Comparison of ENCODE assay signal across 32 cellular contexts in the genomic region with DNA sequence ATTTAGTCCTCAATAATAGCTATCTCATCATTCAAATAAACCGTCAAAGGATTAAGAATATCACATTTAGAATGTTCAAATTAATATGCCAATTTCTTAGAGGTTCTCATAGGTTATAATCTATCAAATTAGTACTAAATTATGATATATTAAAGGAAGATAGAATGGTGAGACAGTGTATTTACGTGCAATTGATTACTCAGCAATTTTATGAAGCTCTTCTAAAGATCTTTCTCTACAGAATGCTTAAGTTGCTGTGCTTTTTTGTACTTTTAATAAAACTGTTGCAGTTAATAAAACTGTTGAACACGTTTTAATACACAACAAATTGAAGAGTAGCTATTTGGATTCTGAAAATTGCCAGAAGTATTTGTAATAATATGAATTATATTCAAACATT.
"Had no signal": no experiment of that assay in that cellular context is flagged by ENCODE, and none has a peak within 500 bp of the region (broad histone marks: within the 10 kb centered on the region; RNA-seq: fewer than 3 reads in every experiment).

No MANE protein-coding gene starts in this region.

- ATAC-seq: activated CD8-positive, alpha-beta T cell treated with anti-CD3 and anti-CD28 coated beads for 36 hours; activated naive CD4-positive, alpha-beta T cell treated with anti-CD3 and anti-CD28 coated beads, Interleukin-2, amount 50 U/mL, for 72 hours; activated T-cell treated with anti-CD3 and anti-CD28 coated beads, Interleukin-2, amount 50 U/mL, for 4 hours; activated T-cell treated with anti-CD3 and anti-CD28 coated beads, Interleukin-2, amount 50 U/mL, for 72 hours; activated T-helper 17 cell treated with anti-CD3 and anti-CD28 coated beads, Interleukin-2, amount 50 U/mL, for 72 hours; body of pancreas had no signal

- H3K27me3 ChIP-seq: adrenal gland, body of pancreas, brain microvascular endothelial cell, breast epithelium had no signal

- FAIRE-seq: astrocyte had no signal

- H3K9me3 ChIP-seq: breast epithelium had no signal

- DNase-seq: activated B cell treated with CpG ODN at 0.5 μM for 24 hours; activated CD4-positive, alpha-beta memory T cell treated with anti-CD3 and anti-CD28 coated beads for 36 hours; activated CD4-positive, alpha-beta T cell treated with anti-CD3 and anti-CD28 coated beads for 4 hours; activated CD4-positive, alpha-beta T cell treated with anti-CD3 and anti-CD28 coated beads, Interleukin-2, amount 10 ng/mL, durations not matched to agents 24 days and 14 days; activated CD4-positive, alpha-beta T cell treated with anti-CD3 and anti-CD28 coated beads, Interleukin-2, amount 50 U/mL, for 1 hour; activated CD4-positive, alpha-beta T cell treated with anti-CD3 and anti-CD28 coated beads, Interleukin-2, amount 50 U/mL, for 4 hours; activated CD4-positive, CD25-positive, alpha-beta regulatory T cell treated with anti-CD3 and anti-CD28 coated beads, Interleukin-2, amount 50 U/mL, for 72 hours; activated CD8-positive, alpha-beta memory T cell treated with anti-CD3 and anti-CD28 coated beads, Interleukin-2, amount 50 U/mL, for 4 hours; activated CD8-positive, alpha-beta T cell treated with anti-CD3 and anti-CD28 coated beads for 36 hours; activated effector memory CD4-positive, alpha-beta T cell treated with anti-CD3 and anti-CD28 coated beads, Interleukin-2, amount 50 U/mL, for 16 hours; activated gamma-delta T cell treated with Interleukin-2 at 50 U/mL for 16 hours; activated naive CD4-positive, alpha-beta T cell; activated naive CD4-positive, alpha-beta T cell treated with anti-CD3 and anti-CD28 coated beads for 36 hours; activated naive CD4-positive, alpha-beta T cell treated with anti-CD3 and anti-CD28 coated beads, Interleukin-2, amount 50 U/mL, for 16 hours; activated naive CD8-positive, alpha-beta T cell treated with anti-CD3 and anti-CD28 coated beads for 36 hours; activated T-cell treated with anti-CD3 and anti-CD28 coated beads for 4 hours; activated T-cell treated with anti-CD3 and anti-CD28 coated beads, Interleukin-2, amount 50 U/mL, for 1 hour; activated T-cell treated with anti-CD3 and anti-CD28 coated beads, Interleukin-2, amount 50 U/mL, for 4 hours; activated T-cell treated with anti-CD3 and anti-CD28 coated beads, Interleukin-2, amount 50 U/mL, for 72 hours; adrenal gland; amniotic stem cell; aorta; body of pancreas; brain microvascular endothelial cell; central memory CD4-positive, alpha-beta T cell; T-helper 2 cell; T-helper 9 cell had no signal

- H3K4me3 ChIP-seq: adrenal gland, body of pancreas, breast epithelium had no signal

- H3K27ac ChIP-seq: adrenal gland, body of pancreas, brain microvascular endothelial cell, breast epithelium, VCaP had no signal

- H3K4me1 ChIP-seq: adrenal gland, body of pancreas, breast epithelium had no signal
